14 cellular contexts compared by ENCODE assay signal in the genomic region with DNA sequence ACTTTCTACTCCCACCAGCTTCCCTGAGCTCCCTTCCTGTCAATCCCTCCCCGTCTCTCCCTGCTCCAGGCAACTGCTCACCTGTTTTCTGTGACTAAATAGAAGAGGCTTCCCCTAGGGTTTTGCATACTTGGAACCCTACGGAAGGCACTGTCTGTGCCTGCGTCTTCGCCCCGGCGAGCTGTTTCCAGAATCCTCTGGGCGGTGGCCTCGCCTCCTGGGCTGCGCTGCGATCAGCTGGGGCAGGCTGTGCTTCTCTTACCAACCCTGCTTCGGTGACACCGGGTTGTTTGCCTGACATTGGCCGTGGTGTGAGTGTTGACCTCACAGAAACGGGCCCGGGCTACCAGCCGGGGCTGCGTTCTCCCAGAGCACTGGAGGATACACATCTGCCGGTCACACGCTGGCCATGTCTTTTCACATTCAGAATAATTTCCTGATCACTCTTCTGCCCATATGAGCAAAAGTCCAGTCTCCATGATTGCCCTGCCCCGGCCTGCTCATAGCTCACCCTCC. TPM values are rescaled to one million over a fixed set of nuclear protein-coding genes. Genes with fewer than 3 reads are reported as not detected.
DNase-seq lines count a peak whose midpoint lies in the region; ATAC-seq and TF ChIP-seq lines count a peak whose summit lies in the region.
"Had no signal": no experiment of that assay in that cellular context is flagged by ENCODE, and none has a peak within 500 bp of the region (broad histone marks: within the 10 kb centered on the region; RNA-seq: fewer than 3 reads in every experiment).

No MANE protein-coding gene starts in this region.

- H3K36me3 Mint-ChIP-seq in activated naive CD8-positive, alpha-beta T cell treated with anti-CD3 and anti-CD28 coated beads, Interleukin-2, amount 50 U/mL, for 24 hours (ENCODE audit: low read depth), result no peaks in the 10 kb centered on the region
- peaks cover 3% of the 10 kb centered on the region for H3K36me3 Mint-ChIP-seq in progenitor cell of endocrine pancreas (ENCODE audit: insufficient read depth)

- H3K27ac ChIP-seq in neuronal stem cell (replicated peaks; ENCODE audit: low read length), result no peak overlapping the region
- H3K27ac ChIP-seq: pancreas had no signal

- H3K9me3 ChIP-seq in neuronal stem cell (replicated peaks in 1 of 2; ENCODE audit: control insufficient read depth in 2 of 2, insufficient read depth in 1 of 2, low read depth in 1 of 2, low read length in 2 of 2), result peaks cover 1 to 6% of the 10 kb centered on the region in 2 donors
- H3K9me3 ChIP-seq: Caco-2, pancreas had no signal

- H3K14ac ChIP-seq in neuronal stem cell (ENCODE audit: low read length), result peak overlapping the region; percentile 71

- H3K4me2 ChIP-seq in neuronal stem cell (ENCODE audit: insufficient read depth, low read length, poor library complexity, severe bottlenecking), result no peak overlapping the region

- peak overlapping the region; percentile 30 for H2BK15ac ChIP-seq in neuronal stem cell (ENCODE audit: low read length)

- H2BK5ac ChIP-seq in neuronal stem cell (ENCODE audit: low read length), result peak overlapping the region; percentile 46

- H3K4me1 Mint-ChIP-seq in activated naive CD8-positive, alpha-beta T cell treated with anti-CD3 and anti-CD28 coated beads, Interleukin-2, amount 50 U/mL, for 24 hours, result peaks cover 75% of the 10 kb centered on the region
- peaks cover 7% of the 10 kb centered on the region for H3K4me1 Mint-ChIP-seq in progenitor cell of endocrine pancreas (ENCODE audit: low read depth)

- H3K27me3 ChIP-seq in neuronal stem cell (ENCODE audit: control insufficient read depth in 3 of 3, insufficient read depth in 3 of 3, low read depth in 1 of 3, low read length in 3 of 3), result no peaks in the 10 kb centered on the region
- H3K27me3 ChIP-seq: pancreas had no signal

- peak overlapping the region; percentile 67 for H4K91ac ChIP-seq in neuronal stem cell (ENCODE audit: low read depth, low read length, poor library complexity)

- no peaks in the 10 kb centered on the region for H3K79me1 ChIP-seq in neuronal stem cell (ENCODE audit: low read depth, low read length)

- ATAC-seq in HG02885 (IDR thresholded peaks at IDR 0.05; ENCODE audit: poor library complexity, unreplicated experiment) (peak; percentile 9), GM21529 (IDR thresholded peaks at IDR 0.05; ENCODE audit: unreplicated experiment) (no peak), HG02642 (IDR thresholded peaks at IDR 0.05; ENCODE audit: poor library complexity, unreplicated experiment) (no peak)
- no peak for ATAC-seq in activated naive CD8-positive, alpha-beta T cell treated with anti-CD3 and anti-CD28 coated beads, Interleukin-2, amount 50 U/mL, for 24 hours

- H2BK12ac ChIP-seq in neuronal stem cell (ENCODE audit: low read length), result no peak overlapping the region

- peaks cover 5 to 8% of the 10 kb centered on the region in 2 donors for H3K4me1 ChIP-seq in neuronal stem cell (ENCODE audit: control insufficient read depth in 2 of 2, insufficient read depth in 1 of 2, low read depth in 1 of 2, low read length in 2 of 2)
- H3K4me1 ChIP-seq: Caco-2, pancreas had no signal

- peak overlapping the region; percentile 85 for H3K18ac ChIP-seq in neuronal stem cell (ENCODE audit: low read length)

- DNase-seq in GM12864 (ENCODE audit: low read depth), result no peak
- DNase-seq in activated naive CD8-positive, alpha-beta T cell treated with anti-CD3 and anti-CD28 coated beads, Interleukin-2, amount 50 U/mL, for 24 hours, result no peak
- DNase-seq in neuronal stem cell (ENCODE audit: low spot score), result no peak
- no peak for DNase-seq in epidermal melanocyte (ENCODE audit: insufficient read length, low spot score)
- no peak for DNase-seq in progenitor cell of endocrine pancreas (ENCODE audit: low spot score, unreplicated experiment)
- DNase-seq: Caco-2, NCI-H345 had no signal

- H3K36me3 ChIP-seq in neuronal stem cell (replicated peaks in 1 of 2; ENCODE audit: control insufficient read depth in 2 of 2, insufficient read depth in 2 of 2, low read length in 2 of 2), result no peaks in the 10 kb centered on the region
- H3K36me3 ChIP-seq: pancreas had no signal

- peak overlapping the region; percentile 92 for H2AK5ac ChIP-seq in neuronal stem cell (ENCODE audit: low read depth, low read length)

- H3K4ac ChIP-seq in neuronal stem cell (ENCODE audit: low read length), result no peak overlapping the region

- peak overlapping the region; percentile 57 for H3K4me3 Mint-ChIP-seq in activated naive CD8-positive, alpha-beta T cell treated with anti-CD3 and anti-CD28 coated beads, Interleukin-2, amount 50 U/mL, for 24 hours
- no peak overlapping the region for H3K4me3 Mint-ChIP-seq in progenitor cell of endocrine pancreas (ENCODE audit: low read depth)

- H2BK120ac ChIP-seq in neuronal stem cell (ENCODE audit: low read depth, low read length), result no peak overlapping the region

- H3K4me3 ChIP-seq in GM12864 (ENCODE audit: low read depth, low read length), result peak overlapping the region; percentile 61
- no peak overlapping the region for H3K4me3 ChIP-seq in neuronal stem cell (ENCODE audit: low read length in 2 of 2)
- H3K4me3 ChIP-seq: pancreas had no signal

- peaks cover 5% of the 10 kb centered on the region for H3K9me3 Mint-ChIP-seq in activated naive CD8-positive, alpha-beta T cell treated with anti-CD3 and anti-CD28 coated beads, Interleukin-2, amount 50 U/mL, for 24 hours
- peaks cover 4% of the 10 kb centered on the region for H3K9me3 Mint-ChIP-seq in progenitor cell of endocrine pancreas (ENCODE audit: low read depth)
- H3K9me3 Mint-ChIP-seq: activated naive CD4-positive, alpha-beta T cell treated with anti-CD3 and anti-CD28 coated beads for 36 hours had no signal

- no CpG with 5 or more reads among the region's 20 CpGs for WGBS in neuronal stem cell (ENCODE audit: extremely low coverage in 2 of 2, insufficient read length in 2 of 2, insufficient replicate concordance in 1 of 2), 2 donors

- peak overlapping the region; percentile 87 for H3K27ac Mint-ChIP-seq in activated naive CD8-positive, alpha-beta T cell treated with anti-CD3 and anti-CD28 coated beads, Interleukin-2, amount 50 U/mL, for 24 hours
- no peak overlapping the region for H3K27ac Mint-ChIP-seq in progenitor cell of endocrine pancreas
- H3K27ac Mint-ChIP-seq: activated naive CD4-positive, alpha-beta T cell treated with anti-CD3 and anti-CD28 coated beads for 36 hours had no signal

- H4K8ac ChIP-seq in neuronal stem cell (ENCODE audit: low read depth, low read length), result no peak overlapping the region

- no peak overlapping the region for H3K23ac ChIP-seq in neuronal stem cell (ENCODE audit: low read depth, low read length, poor library complexity)

- no peak overlapping the region for H3K9ac ChIP-seq in neuronal stem cell (ENCODE audit: low read depth, low read length, poor library complexity)

- TF ChIP-seq CTCF in GM12864 (IDR thresholded peaks at IDR 0.05; ENCODE audit: low read depth, low read length, missing control alignments), result no peak
- no peak for TF ChIP-seq CTCF in progenitor cell of endocrine pancreas (IDR thresholded peaks at IDR 0.05; ENCODE audit: unreplicated experiment)

- H2AFZ ChIP-seq in neuronal stem cell (ENCODE audit: low read length), result no peak overlapping the region

- H3K27me3 Mint-ChIP-seq in activated naive CD8-positive, alpha-beta T cell treated with anti-CD3 and anti-CD28 coated beads, Interleukin-2, amount 50 U/mL, for 24 hours, result no peaks in the 10 kb centered on the region
- peaks cover 11% of the 10 kb centered on the region for H3K27me3 Mint-ChIP-seq in progenitor cell of endocrine pancreas

RNA-seq across cellular contexts. Expression of a gene that starts 29.4 kb away (rescaled TPM):
- polyA plus RNA-seq in neuronal stem cell (2013, experiment 1 of 2), result not detected
- polyA plus RNA-seq in neuronal stem cell (2013, experiment 2 of 2), result not detected
- total RNA-seq in progenitor cell of endocrine pancreas, result not detected in 2 replicates
- total RNA-seq: Caco-2, chondrocyte, RPMI7951 had no signal
